ENCODE assay signal across 1 cellular context in genomic region chr19:57099199-57099661, GRCh38.
A peak's percentile ranks its signal among the peaks of the same experiment; 100 is the strongest.
TF ChIP-seq lines count a peak whose summit lies in the region.

No MANE protein-coding gene starts in this region.

TF ChIP-seq in HepG2, 621 proteins besides CTCF, POLR2A, EP300 and RAD21 (continued from another document and continues in another):
- TF ChIP-seq, protein P1, sequence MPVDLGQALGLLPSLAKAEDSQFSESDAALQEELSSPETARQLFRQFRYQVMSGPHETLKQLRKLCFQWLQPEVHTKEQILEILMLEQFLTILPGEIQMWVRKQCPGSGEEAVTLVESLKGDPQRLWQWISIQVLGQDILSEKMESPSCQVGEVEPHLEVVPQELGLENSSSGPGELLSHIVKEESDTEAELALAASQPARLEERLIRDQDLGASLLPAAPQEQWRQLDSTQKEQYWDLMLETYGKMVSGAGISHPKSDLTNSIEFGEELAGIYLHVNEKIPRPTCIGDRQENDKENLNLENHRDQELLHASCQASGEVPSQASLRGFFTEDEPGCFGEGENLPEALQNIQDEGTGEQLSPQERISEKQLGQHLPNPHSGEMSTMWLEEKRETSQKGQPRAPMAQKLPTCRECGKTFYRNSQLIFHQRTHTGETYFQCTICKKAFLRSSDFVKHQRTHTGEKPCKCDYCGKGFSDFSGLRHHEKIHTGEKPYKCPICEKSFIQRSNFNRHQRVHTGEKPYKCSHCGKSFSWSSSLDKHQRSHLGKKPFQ (CRISPR knock-in tag; IDR thresholded peaks at IDR 0.05; ENCODE audit: insufficient replicate concordance): no peak
- no peak for TF ChIP-seq HES4 (CRISPR knock-in tag; IDR thresholded peaks at IDR 0.05; ENCODE audit: borderline replicate concordance)
- no peak for TF ChIP-seq RARA (CRISPR knock-in tag; IDR thresholded peaks at IDR 0.05)
- TF ChIP-seq ZZZ3 (CRISPR knock-in tag; IDR thresholded peaks at IDR 0.05; ENCODE audit: borderline replicate concordance): no peak
- peak; percentile 83 for TF ChIP-seq FOXC1 (CRISPR knock-in tag; IDR thresholded peaks at IDR 0.05; ENCODE audit: borderline replicate concordance)
- no peak for TF ChIP-seq SRSF9 (IDR thresholded peaks at IDR 0.05; ENCODE audit: borderline replicate concordance, insufficient read depth, low read depth, low read length, poor library complexity, severe bottlenecking)
- TF ChIP-seq HMG20B (CRISPR knock-in tag; conservative IDR thresholded peaks at IDR 0.05): no peak
- TF ChIP-seq KAT2B (IDR thresholded peaks at IDR 0.05; ENCODE audit: borderline replicate concordance, low read depth, low read length): no peak
- TF ChIP-seq KLF11 (CRISPR knock-in tag; IDR thresholded peaks at IDR 0.05): no peak
- no peak for TF ChIP-seq AHDC1 (CRISPR knock-in tag; IDR thresholded peaks at IDR 0.05; ENCODE audit: borderline replicate concordance)
- TF ChIP-seq ZNF496 (CRISPR knock-in tag; IDR thresholded peaks at IDR 0.05; ENCODE audit: insufficient replicate concordance): no peak
- TF ChIP-seq, protein P2, sequence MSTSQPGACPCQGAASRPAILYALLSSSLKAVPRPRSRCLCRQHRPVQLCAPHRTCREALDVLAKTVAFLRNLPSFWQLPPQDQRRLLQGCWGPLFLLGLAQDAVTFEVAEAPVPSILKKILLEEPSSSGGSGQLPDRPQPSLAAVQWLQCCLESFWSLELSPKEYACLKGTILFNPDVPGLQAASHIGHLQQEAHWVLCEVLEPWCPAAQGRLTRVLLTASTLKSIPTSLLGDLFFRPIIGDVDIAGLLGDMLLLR (CRISPR knock-in tag; IDR thresholded peaks at IDR 0.05): no peak
- TF ChIP-seq, protein P3, sequence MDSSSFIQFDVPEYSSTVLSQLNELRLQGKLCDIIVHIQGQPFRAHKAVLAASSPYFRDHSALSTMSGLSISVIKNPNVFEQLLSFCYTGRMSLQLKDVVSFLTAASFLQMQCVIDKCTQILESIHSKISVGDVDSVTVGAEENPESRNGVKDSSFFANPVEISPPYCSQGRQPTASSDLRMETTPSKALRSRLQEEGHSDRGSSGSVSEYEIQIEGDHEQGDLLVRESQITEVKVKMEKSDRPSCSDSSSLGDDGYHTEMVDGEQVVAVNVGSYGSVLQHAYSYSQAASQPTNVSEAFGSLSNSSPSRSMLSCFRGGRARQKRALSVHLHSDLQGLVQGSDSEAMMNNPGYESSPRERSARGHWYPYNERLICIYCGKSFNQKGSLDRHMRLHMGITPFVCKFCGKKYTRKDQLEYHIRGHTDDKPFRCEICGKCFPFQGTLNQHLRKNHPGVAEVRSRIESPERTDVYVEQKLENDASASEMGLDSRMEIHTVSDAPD (CRISPR knock-in tag; IDR thresholded peaks at IDR 0.05): no peak
- TF ChIP-seq REL (CRISPR knock-in tag; conservative IDR thresholded peaks at IDR 0.05): no peak
- TF ChIP-seq ZNF878 (CRISPR knock-in tag; IDR thresholded peaks at IDR 0.05): no peak
- no peak for TF ChIP-seq CERS6 (CRISPR knock-in tag; IDR thresholded peaks at IDR 0.05)
- no peak; the same call in 1 of the 2 replicates for TF ChIP-seq MTF2 (CRISPR knock-in tag; IDR thresholded peaks at IDR 0.05; ENCODE audit: borderline replicate concordance)
- TF ChIP-seq SAFB2 (CRISPR knock-in tag; IDR thresholded peaks at IDR 0.05; ENCODE audit: borderline replicate concordance, low read depth): no peak
- TF ChIP-seq BRD4 (CRISPR knock-in tag; IDR thresholded peaks at IDR 0.05): no peak
- no peak for TF ChIP-seq ZNF367 (CRISPR knock-in tag; IDR thresholded peaks at IDR 0.05; ENCODE audit: borderline replicate concordance)
- TF ChIP-seq KDM2A (CRISPR knock-in tag; IDR thresholded peaks at IDR 0.05; ENCODE audit: borderline replicate concordance, low read depth): peak; percentile 85
- TF ChIP-seq SMC3 (IDR thresholded peaks at IDR 0.05; ENCODE audit: low read length): peak; percentile 82
- TF ChIP-seq CSRNP2 (CRISPR knock-in tag; conservative IDR thresholded peaks at IDR 0.05; ENCODE audit: low read depth): no peak
- no peak for TF ChIP-seq ZHX1 (CRISPR knock-in tag; IDR thresholded peaks at IDR 0.05; ENCODE audit: low read depth)
- TF ChIP-seq SIX4 (CRISPR knock-in tag; IDR thresholded peaks at IDR 0.05): no peak
- TF ChIP-seq ZNF782 (CRISPR knock-in tag; IDR thresholded peaks at IDR 0.05; ENCODE audit: borderline replicate concordance): no peak
- TF ChIP-seq ELF4 (CRISPR knock-in tag; IDR thresholded peaks at IDR 0.05; ENCODE audit: borderline replicate concordance): no peak
- TF ChIP-seq SNAI1 (CRISPR knock-in tag; IDR thresholded peaks at IDR 0.05; ENCODE audit: borderline replicate concordance): no peak
- no peak for TF ChIP-seq PHB2 (IDR thresholded peaks at IDR 0.05; ENCODE audit: partially characterized antibody)
- TF ChIP-seq GABPB1 (CRISPR knock-in tag; IDR thresholded peaks at IDR 0.05): peak; percentile 63
- TF ChIP-seq MEIS2 (CRISPR knock-in tag; IDR thresholded peaks at IDR 0.05): no peak
- 0 out of 2 replicates have a peak, but pooled peaks have one; percentile 41 for TF ChIP-seq ZNF142 (CRISPR knock-in tag; IDR thresholded peaks at IDR 0.05)
- no peak for TF ChIP-seq ZNF562 (CRISPR knock-in tag; IDR thresholded peaks at IDR 0.05; ENCODE audit: borderline replicate concordance)
- no peak for TF ChIP-seq TERF1 (CRISPR knock-in tag; IDR thresholded peaks at IDR 0.05)
- TF ChIP-seq REXO4 (CRISPR knock-in tag; IDR thresholded peaks at IDR 0.05; ENCODE audit: borderline replicate concordance): no peak
- TF ChIP-seq AHR (CRISPR knock-in tag; IDR thresholded peaks at IDR 0.05): no peak; the same call in 1 of the 2 replicates
- no peak for TF ChIP-seq WIZ (CRISPR knock-in tag; IDR thresholded peaks at IDR 0.05)
- no peak for TF ChIP-seq MATR3 (CRISPR knock-in tag; IDR thresholded peaks at IDR 0.05)
